32 cellular contexts compared by ENCODE assay signal in genomic region chr6:123849406-123849805, GRCh38. TPM values are rescaled to one million over a fixed set of nuclear protein-coding genes. Genes with fewer than 3 reads are reported as not detected.
"Had no signal": no experiment of that assay in that cellular context is flagged by ENCODE, and none has a peak within 500 bp of the region (broad histone marks: within the 10 kb centered on the region; RNA-seq: fewer than 3 reads in every experiment).

No MANE protein-coding gene starts in this region.

- H3K9me3 ChIP-seq: left lung, neutrophil, psoas muscle, right atrium auricular region, right lobe of liver, stomach, testis, thyroid gland, transverse colon, upper lobe of left lung, vagina had no signal

- H3K9me3 Mint-ChIP-seq: mesothelial cell of epicardium, nephron progenitor cell had no signal

- H3K27ac Mint-ChIP-seq: immature natural killer cell; mesothelial cell of epicardium; naive B cell; natural killer cell; nephron progenitor cell; neural progenitor cell; stimulated activated naive B cell treated with anti-CD40 and anti-IgM and Interleukin-4, amounts not matched to agents 10 μg/mL and 1 μg/mL and 100 μg/mL, for 72 hours had no signal

- H3K27ac ChIP-seq: left lung, neural progenitor cell, neutrophil, parathyroid adenoma, psoas muscle, right atrium auricular region, right lobe of liver, stomach, testis, thyroid gland, transverse colon, upper lobe of left lung, vagina had no signal

- H3K4me3 Mint-ChIP-seq: immature natural killer cell; mesothelial cell of epicardium; naive B cell; natural killer cell; nephron progenitor cell; neural progenitor cell; stimulated activated naive B cell treated with anti-CD40 and anti-IgM and Interleukin-4, amounts not matched to agents 10 μg/mL and 1 μg/mL and 100 μg/mL, for 72 hours had no signal

- H3K36me3 ChIP-seq: left lung, neural progenitor cell, neutrophil, right atrium auricular region, right lobe of liver, stomach, thyroid gland, transverse colon, upper lobe of left lung, vagina had no signal

- H3K27me3 Mint-ChIP-seq: naive B cell; stimulated activated naive B cell treated with anti-CD40 and anti-IgM and Interleukin-4, amounts not matched to agents 10 μg/mL and 1 μg/mL and 100 μg/mL, for 72 hours had no signal

- H3K4me1 Mint-ChIP-seq: immature natural killer cell; mesothelial cell of epicardium; naive B cell; natural killer cell; nephron progenitor cell; neural progenitor cell; stimulated activated naive B cell treated with anti-CD40 and anti-IgM and Interleukin-4, amounts not matched to agents 10 μg/mL and 1 μg/mL and 100 μg/mL, for 72 hours had no signal

- H3K4me3 ChIP-seq: left lung, lung, neural progenitor cell, psoas muscle, right lobe of liver, smooth muscle cell, stomach, testis, thyroid gland, transverse colon, upper lobe of left lung, vagina had no signal

- H3K36me3 Mint-ChIP-seq: immature natural killer cell; mesothelial cell of epicardium; naive B cell; natural killer cell; neural progenitor cell; stimulated activated naive B cell treated with anti-CD40 and anti-IgM and Interleukin-4, amounts not matched to agents 10 μg/mL and 1 μg/mL and 100 μg/mL, for 72 hours had no signal

- H3K4me1 ChIP-seq: left lung, neural progenitor cell, parathyroid adenoma, psoas muscle, right atrium auricular region, right lobe of liver, stomach, testis, thyroid gland, transverse colon, upper lobe of left lung, vagina had no signal

- DNase-seq: hippocampal formation; immature natural killer cell; kidney; left colon; left lung; mesendoderm; naive B cell; natural killer cell; nephron progenitor cell; occipital lobe; psoas muscle; right lobe of liver; stimulated activated CD4-positive, alpha-beta T cell treated with anti-CD3 and anti-CD28 coated beads, Interleukin-1b, Interleukin-23, amount 100 ng/mL, for 48 hours; stimulated activated CD4-positive, alpha-beta T cell treated with anti-CD3 and anti-CD28 coated beads, Interleukin-2, amount 100 ng/mL, for 48 hours; stimulated activated CD4-positive, alpha-beta T cell treated with anti-CD3 and anti-CD28 coated beads, Interleukin-4, amount 100 ng/mL, for 4 hours; stimulated activated naive B cell treated with anti-CD40 and anti-IgM and Interleukin-4, amounts not matched to agents 10 μg/mL and 1 μg/mL and 100 μg/mL, for 72 hours; stimulated activated naive CD8-positive, alpha-beta T cell treated with anti-CD3 and anti-CD28 coated beads, Interleukin-15, Interleukin-2, amounts not matched to agents 100 U/mL and 50 U/mL, for 24 hours; stomach; testis; thyroid gland; transverse colon; upper lobe of left lung had no signal

- ATAC-seq: left colon; left lung; natural killer cell; psoas muscle; right lobe of liver; stimulated activated naive B cell treated with anti-CD40 and anti-IgM and Interleukin-4, amounts not matched to agents 10 μg/mL and 1 μg/mL and 100 μg/mL, for 72 hours; stimulated activated naive CD8-positive, alpha-beta T cell treated with anti-CD3 and anti-CD28 coated beads, Interleukin-15, Interleukin-2, amounts not matched to agents 100 U/mL and 50 U/mL, for 24 hours had no signal

RNA-seq across cellular contexts. Expression of gene NKAIN2, which starts 45.7 kb away (rescaled TPM):
- total RNA-seq: left lung, mononuclear cell, renal cortical epithelial cell, vagina had no signal
